Comparison of ENCODE assay signal across 8 cellular contexts in the genomic region with DNA sequence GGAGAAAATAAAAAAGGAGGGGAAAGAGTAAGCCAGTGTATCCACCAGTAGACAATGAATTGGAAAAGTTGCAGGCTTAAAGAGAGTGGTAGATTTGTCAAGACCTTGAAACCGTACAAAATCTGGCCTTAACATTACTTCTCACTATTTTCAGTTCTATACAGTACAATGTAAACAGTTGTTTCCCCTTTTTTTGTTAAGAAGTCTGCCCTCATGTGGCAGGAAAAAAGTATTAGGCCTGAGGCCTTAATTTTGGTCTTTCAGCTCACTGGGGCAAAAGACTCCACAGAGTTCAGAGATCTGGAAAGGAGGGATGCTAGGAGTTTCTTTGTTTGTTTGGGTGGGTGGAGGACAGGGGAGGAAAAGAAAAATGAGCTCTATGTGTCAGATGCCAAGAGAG.
DNase-seq lines count a peak whose midpoint lies in the region; ATAC-seq and TF ChIP-seq lines count a peak whose summit lies in the region.

No MANE protein-coding gene starts in this region.

- no peaks in the 10 kb centered on the region for H3K36me3 ChIP-seq in fibroblast of lung (ENCODE audit: control insufficient read depth, insufficient read depth, low read length)
- no peaks in the 10 kb centered on the region for H3K36me3 ChIP-seq in heart right ventricle

- no peak overlapping the region for H3K4me3 ChIP-seq in fibroblast of lung (replicated peaks in 1 of 4; ENCODE audit: control extremely low read depth in 1 of 4, insufficient read depth in 1 of 4, low read depth in 3 of 4, low read length in 4 of 4)
- no peak overlapping the region for H3K4me3 ChIP-seq in heart right ventricle
- H3K4me3 ChIP-seq in coronary artery: no peak overlapping the region

- TF ChIP-seq CTCF in fibroblast of lung (conservative IDR thresholded peaks at IDR 0.05 in 1 of 2, IDR thresholded peaks at IDR 0.05 in 1 of 2; ENCODE audit: low read depth in 1 of 2, low read length in 2 of 2) (peak; percentile 13 to 45), heart right ventricle (IDR thresholded peaks at IDR 0.05) (peak in 3 of 9 donors; percentile 5 to 36 (median 21)), coronary artery (IDR thresholded peaks at IDR 0.05) (no peak)

- H4K20me1 ChIP-seq in fibroblast of lung (ENCODE audit: control insufficient read depth, extremely low read depth, insufficient read depth, low read length): no peaks in the 10 kb centered on the region

- H3K4me1 ChIP-seq in fibroblast of lung (ENCODE audit: control insufficient read depth, extremely low read depth, insufficient read depth, low read length) (no peaks in the 10 kb centered on the region), heart right ventricle (no peaks in the 10 kb centered on the region)

- DNase-seq in NCI-H524 (lab: John Stamatoyannopoulos, UW): peak; percentile 15 to 26
- no peak for DNase-seq in NCI-H524 treated with DMSO at 0.1 percent for 48 hours (lab: John Stamatoyannopoulos, UW)
- DNase-seq in NCI-H1694 (lab: John Stamatoyannopoulos, UW): peak; percentile 35
- DNase-seq in fibroblast of lung (ENCODE audit: low read depth in 2 of 2): peak in 1 of 2 donors; percentile 26
- DNase-seq in heart right ventricle: no peak
- DNase-seq in coronary artery (ENCODE audit: low spot score): no peak

- ATAC-seq in GM21576 (IDR thresholded peaks at IDR 0.05; ENCODE audit: unreplicated experiment): peak; percentile 70
- no peak for ATAC-seq in heart right ventricle
- ATAC-seq in activated CD4-positive, CD25-positive, alpha-beta regulatory T cell treated with anti-CD3 and anti-CD28 coated beads, Interleukin-2, amount 50 U/mL, for 24 hours: no peak

- no peak overlapping the region for H2AFZ ChIP-seq in fibroblast of lung (ENCODE audit: low read length)

- 38 to 57% methylated on average over 1 of the region's 1 CpG for WGBS in heart right ventricle, 2 donors

- H3K27me3 ChIP-seq in fibroblast of lung (ENCODE audit: control insufficient read depth, insufficient read depth, low read length) (no peaks in the 10 kb centered on the region), heart right ventricle (peaks cover 0 to 10% (median 0%) of the 10 kb centered on the region in 7 donors)

- H3K4me2 ChIP-seq in fibroblast of lung (ENCODE audit: extremely low read depth, insufficient read depth, low read length): no peak overlapping the region

- intact Hi-C loops in heart right ventricle (cut with DNase I): no loop called here

- no peaks in the 10 kb centered on the region for H3K79me2 ChIP-seq in fibroblast of lung (ENCODE audit: control insufficient read depth, insufficient read depth, low read length)

- H3K9me3 ChIP-seq in fibroblast of lung (ENCODE audit: control insufficient read depth, insufficient read depth, low read depth, low read length) (no peaks in the 10 kb centered on the region), heart right ventricle (no peaks in the 10 kb centered on the region)

- no peak overlapping the region for H3K27ac ChIP-seq in fibroblast of lung (ENCODE audit: insufficient read depth, low read length)
- H3K27ac ChIP-seq in heart right ventricle: no peak overlapping the region
- H3K27ac ChIP-seq in coronary artery: no peak overlapping the region

- no peak overlapping the region for H3K9ac ChIP-seq in fibroblast of lung (ENCODE audit: insufficient read depth, low read length)

Comparison
In these comparisons a context has a peak if more than half of its experiments do, and no peak if none do; other contexts are left out.
1. DNase-seq: peak in NCI-H524 (2 of 2) and NCI-H1694 (single experiment); none in NCI-H524 treated with DMSO at 0.1 percent for 48 hours (single experiment), heart right ventricle (0 of 2) and coronary artery (single experiment).